ENCODE assay signal across 34 cellular contexts in the genomic region with DNA sequence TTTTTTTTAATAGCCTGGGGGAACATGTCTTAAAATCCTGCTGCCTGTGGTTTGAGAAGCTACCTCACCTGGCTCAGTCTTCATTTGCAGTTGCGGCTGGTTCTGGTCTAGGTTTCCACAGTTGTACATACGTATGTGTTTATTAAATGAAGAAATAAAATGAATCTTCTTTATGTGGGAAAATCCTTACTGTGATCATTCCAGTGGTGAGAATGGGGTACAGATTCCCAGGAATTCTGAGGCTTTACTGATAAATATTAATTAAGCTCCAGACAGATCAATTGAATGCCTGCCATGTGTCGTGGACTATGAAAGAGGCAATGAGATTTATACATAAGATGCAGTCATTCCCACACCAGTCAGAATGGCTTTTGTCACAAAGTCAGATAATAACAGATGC.
"Had no signal": no experiment of that assay in that cellular context is flagged by ENCODE, and none has a peak within 500 bp of the region (broad histone marks: within the 10 kb centered on the region; RNA-seq: fewer than 3 reads in every experiment).

No MANE protein-coding gene starts in this region.

- DNase-seq: Karpas-422, Kasumi-1, MG63, MM.1S, MV-4-11, NCI-H1048, NCI-H1092, NCI-H1092 treated with DMSO at 0.1 percent for 48 hours, NCI-H1105, NCI-H1105 treated with DMSO at 0.1 percent for 48 hours, NCI-H1417 treated with DMSO at 0.1 percent for 48 hours, NCI-H1436, NCI-H1436 treated with DMSO at 0.1 percent for 48 hours, NCI-H146, NCI-H1694, NCI-H1694 treated with DMSO at 0.1 percent for 48 hours, NCI-H187, NCI-H187 treated with DMSO at 0.1 percent for 48 hours, NCI-H1930, NCI-H2029, NCI-H2029 treated with DMSO at 0.1 percent for 48 hours, NCI-H2081, NCI-H2081 treated with DMSO at 0.1 percent for 48 hours, NCI-H2107, NCI-H2171, NCI-H2171 treated with DMSO at 0.1 percent for 48 hours, NCI-H2227 treated with DMSO at 0.1 percent for 48 hours, NCI-H226, NCI-H345, NCI-H446, NCI-H446 treated with DMSO at 0.1 percent for 48 hours, NCI-H510A, NCI-H510A treated with DMSO at 0.1 percent for 48 hours, NCI-H524 had no signal

- H3K4me3 ChIP-seq: MG63 had no signal

- H3K27me3 ChIP-seq: MG63 had no signal

- H3K9me3 ChIP-seq: MG63 had no signal

- H3K36me3 ChIP-seq: MG63 had no signal
